In genomic region chr11:16390826-16391225, GRCh38 we compare ENCODE assay signal across 1 cellular context. TPM values are rescaled to one million over a fixed set of nuclear protein-coding genes. Genes with fewer than 3 reads are reported as not detected.
"Had no signal": no experiment of that assay in that cellular context is flagged by ENCODE, and none has a peak within 500 bp of the region (broad histone marks: within the 10 kb centered on the region; RNA-seq: fewer than 3 reads in every experiment).

No MANE protein-coding gene starts in this region.

RNA-seq across cellular contexts. Expression of gene SOX6, which starts 34.5 kb away (rescaled TPM):
- polyA plus RNA-seq: IgD-negative memory B cell had no signal
